In the genomic region with DNA sequence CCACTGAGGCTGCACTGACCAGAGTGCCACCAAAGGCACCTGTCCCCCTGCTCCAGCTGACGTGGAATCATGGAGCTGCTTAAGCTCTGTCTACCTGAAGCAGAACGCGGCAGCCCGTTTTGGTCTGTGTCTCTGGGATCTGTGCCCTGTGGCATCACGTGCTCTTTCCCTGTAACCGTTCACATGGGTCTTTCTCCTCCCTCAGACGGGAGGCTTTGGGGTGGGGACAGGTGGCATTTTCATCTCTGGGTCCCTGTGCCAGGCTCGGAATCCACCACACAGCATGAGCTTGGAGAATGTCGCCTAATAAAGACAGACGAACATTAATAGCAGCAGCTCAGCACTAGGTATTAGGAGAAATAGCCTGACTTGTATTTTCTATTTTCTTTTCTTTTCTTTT, we compare ENCODE assay signal across 13 cellular contexts. TPM values are rescaled to one million over a fixed set of nuclear protein-coding genes. Genes with fewer than 3 reads are reported as not detected.
DNase-seq lines count a peak whose midpoint lies in the region; ATAC-seq, FAIRE-seq and TF ChIP-seq lines count a peak whose summit lies in the region.
"Had no signal": no experiment of that assay in that cellular context is flagged by ENCODE, and none has a peak within 500 bp of the region (broad histone marks: within the 10 kb centered on the region; RNA-seq: fewer than 3 reads in every experiment).

No MANE protein-coding gene starts in this region.

- CTCF ChIA-PET in CD8-positive, alpha-beta memory T cell (lab: Charles Lee), result interaction anchor here (0.8 to 4.2 kb wide), 3 partner anchors 18 to 109 kb away, joined by 3 to 22 read pairs (median 3); no protein-coding TSS in a partner anchor

- in situ Hi-C loops in GM23248 (cut with MboI), result no loop called here

- DNase-seq in DMS53 (lab: John Stamatoyannopoulos, UW), result peak; percentile 37
- DNase-seq in DMS53 treated with DMSO at 0.1 percent for 48 hours (lab: John Stamatoyannopoulos, UW; ENCODE audit: unreplicated experiment), result no peak
- DNase-seq in CD8-positive, alpha-beta memory T cell, result peak in 1 of 5 donors; percentile 45
- no peak for DNase-seq in astrocyte (ENCODE audit: low read depth)
- no peak for DNase-seq in natural killer cell
- no peak for DNase-seq in kidney glomerular epithelial cell (lab: John Stamatoyannopoulos, UW)
- DNase-seq in KG1 (lab: John Stamatoyannopoulos, UW), result no peak
- no peak for DNase-seq in GM23248
- DNase-seq: activated CD4-positive, alpha-beta T cell treated with anti-CD3 and anti-CD28 coated beads for 4 hours; NCI-H2081 treated with DMSO at 0.1 percent for 48 hours; testis had no signal

- H3K36me3 Mint-ChIP-seq in CD8-positive, alpha-beta memory T cell, result no peaks in the 10 kb centered on the region
- H3K36me3 Mint-ChIP-seq in astrocyte (ENCODE audit: low read depth, unreplicated experiment) (no peaks in the 10 kb centered on the region), natural killer cell (no peaks in the 10 kb centered on the region)

- peaks cover 8% of the 10 kb centered on the region for H3K4me1 ChIP-seq in CD8-positive, alpha-beta memory T cell (ENCODE audit: insufficient read depth, low read length)
- H3K4me1 ChIP-seq in astrocyte (ENCODE audit: insufficient read depth, low read length) (peaks cover 5% of the 10 kb centered on the region), GM23248 (ENCODE audit: insufficient read depth) (no peaks in the 10 kb centered on the region)

- intact Hi-C loops in natural killer cell (cut with micrococcal nuclease), result no loop called here

- no peak overlapping the region for H3K4me2 ChIP-seq in astrocyte (ENCODE audit: low read length)
- H3K4me2 ChIP-seq in GM23248 (ENCODE audit: unreplicated experiment), result no peak overlapping the region

- no peaks in the 10 kb centered on the region for H3F3A ChIP-seq in GM23248 (ENCODE audit: insufficient read depth)

- H3K9me3 ChIP-seq in CD8-positive, alpha-beta memory T cell (ENCODE audit: low read length), result no peaks in the 10 kb centered on the region
- no peaks in the 10 kb centered on the region for H3K9me3 ChIP-seq in astrocyte (ENCODE audit: insufficient read depth, low read depth, low read length)
- H3K9me3 ChIP-seq in GM23248 (ENCODE audit: low read depth), result no peaks in the 10 kb centered on the region
- H3K9me3 ChIP-seq: testis had no signal

- H3K79me2 ChIP-seq in astrocyte (ENCODE audit: insufficient read depth, low read length) (no peaks in the 10 kb centered on the region), GM23248 (ENCODE audit: insufficient read depth) (no peaks in the 10 kb centered on the region)

- H3K36me3 ChIP-seq in CD8-positive, alpha-beta memory T cell (ENCODE audit: insufficient read depth, low read length), result no peaks in the 10 kb centered on the region
- no peaks in the 10 kb centered on the region for H3K36me3 ChIP-seq in astrocyte (ENCODE audit: insufficient read depth, low read length)
- no peaks in the 10 kb centered on the region for H3K36me3 ChIP-seq in GM23248 (ENCODE audit: low read depth)

- POLR2A ChIA-PET in CD8-positive, alpha-beta memory T cell (lab: Charles Lee), result no interaction called here

- TF ChIP-seq CTCF in astrocyte (IDR thresholded peaks at IDR 0.05; ENCODE audit: insufficient read depth, low read depth, low read length) (no peak), natural killer cell (IDR thresholded peaks at IDR 0.05) (no peak)

- H4K20me1 ChIP-seq in astrocyte (ENCODE audit: insufficient read depth, low read length) (peaks cover 3% of the 10 kb centered on the region), GM23248 (ENCODE audit: insufficient read depth) (no peaks in the 10 kb centered on the region)

- H2AFZ ChIP-seq in astrocyte (ENCODE audit: low read depth, low read length), result no peak overlapping the region
- H2AFZ ChIP-seq in GM23248, result no peak overlapping the region

- H3K9ac ChIP-seq in astrocyte (ENCODE audit: low read length) (no peak overlapping the region), GM23248 (no peak overlapping the region)

- no peak for FAIRE-seq in astrocyte (lab: Jason Lieb, UNC)

- no peak for ATAC-seq in natural killer cell

- peak overlapping the region in 4 of 8 donors; percentile 6 to 81 (median 74) for H3K27ac Mint-ChIP-seq in CD8-positive, alpha-beta memory T cell
- H3K27ac Mint-ChIP-seq in astrocyte (ENCODE audit: unreplicated experiment) (no peak overlapping the region), natural killer cell (no peak overlapping the region)

- H3K27me3 ChIP-seq in CD8-positive, alpha-beta memory T cell (ENCODE audit: insufficient read depth, low read length, poor library complexity, severe bottlenecking), result no peaks in the 10 kb centered on the region
- H3K27me3 ChIP-seq in astrocyte (ENCODE audit: insufficient read depth, low read length), result peaks cover 10% of the 10 kb centered on the region
- H3K27me3 ChIP-seq in GM23248 (replicated peaks; ENCODE audit: insufficient read depth), result peaks cover 4% of the 10 kb centered on the region; the same call in 1 of the 2 replicates
- H3K27me3 ChIP-seq: dorsolateral prefrontal cortex, testis had no signal

- H3K27ac ChIP-seq in CD8-positive, alpha-beta memory T cell (ENCODE audit: low read depth, low read length), result no peak overlapping the region
- H3K27ac ChIP-seq in astrocyte (ENCODE audit: low read depth, low read length), result no peak overlapping the region
- no peak overlapping the region for H3K27ac ChIP-seq in GM23248
- H3K27ac ChIP-seq: 22Rv1, testis had no signal

- H3K4me3 ChIP-seq in CD8-positive, alpha-beta memory T cell (ENCODE audit: low read length), result no peak overlapping the region
- H3K4me3 ChIP-seq in astrocyte (ENCODE audit: insufficient read depth, low read depth, low read length) (no peak overlapping the region), GM23248 (no peak overlapping the region)
- H3K4me3 ChIP-seq: dorsolateral prefrontal cortex, testis had no signal

- 80% methylated on average over 10 of the region's 10 CpGs for WGBS in GM23248 (ENCODE audit: low coverage in 1 of 2, low lambda C conversion rate in 2 of 2, missing lambda C conversion rate in 2 of 2), 2 experiments

- no peaks in the 10 kb centered on the region for H3K9me2 ChIP-seq in GM23248 (ENCODE audit: insufficient read depth)

- peaks cover 0 to 17% (median 10%) of the 10 kb centered on the region in 3 donors for H3K4me1 Mint-ChIP-seq in CD8-positive, alpha-beta memory T cell
- H3K4me1 Mint-ChIP-seq in astrocyte (ENCODE audit: low read depth, unreplicated experiment) (no peaks in the 10 kb centered on the region), natural killer cell (peaks cover 6% of the 10 kb centered on the region in 2 donors)

- H3K9me3 Mint-ChIP-seq in CD8-positive, alpha-beta memory T cell, result no peaks in the 10 kb centered on the region
- H3K9me3 Mint-ChIP-seq in astrocyte (ENCODE audit: unreplicated experiment), result no peaks in the 10 kb centered on the region
- no peaks in the 10 kb centered on the region for H3K9me3 Mint-ChIP-seq in natural killer cell

- H3K4me3 Mint-ChIP-seq in CD8-positive, alpha-beta memory T cell, result peak overlapping the region in 6 of 7 donors; percentile 73 to 92 (median 82)
- peak overlapping the region; percentile 66 for H3K4me3 Mint-ChIP-seq in astrocyte (ENCODE audit: unreplicated experiment)
- peak overlapping the region; percentile 74 for H3K4me3 Mint-ChIP-seq in natural killer cell

- peaks cover 0 to 2% of the 10 kb centered on the region in 2 donors for H3K27me3 Mint-ChIP-seq in CD8-positive, alpha-beta memory T cell
- H3K27me3 Mint-ChIP-seq in astrocyte (ENCODE audit: low read depth, unreplicated experiment), result peaks cover 18% of the 10 kb centered on the region
- H3K27me3 Mint-ChIP-seq in natural killer cell (ENCODE audit: low read depth in 2 of 2), result no peaks in the 10 kb centered on the region

RNA-seq across cellular contexts. Expression of gene ADAP1, which starts 1.6 kb away (rescaled TPM):
- 10 to 100 TPM; 67.7 to 77.3 TPM for total RNA-seq in CD8-positive, alpha-beta memory T cell
- 37.7 TPM for polyA plus RNA-seq in CD8-positive, alpha-beta memory T cell
- total RNA-seq in astrocyte (4.7 and 4.8 TPM in 2 replicates), natural killer cell (100 to 1,000 TPM in 1 of 3 donors, 10 to 100 TPM in 2; 87.2 to 117 (median 89.2) TPM)
- 0.38 and 1.1 TPM in 2 replicates for total RNA-seq in GM23248 (2014; rRNA removed; shearing (Covaris generic))
- polyA plus RNA-seq in GM23248 (2016; fragmentation: Nextera tagmentation; extraction: Ambion mirVana), result 0.24 and 0.51 TPM in 2 replicates

RNA-seq across cellular contexts. Expression of gene COX19, which starts 19.3 kb away (rescaled TPM):
- total RNA-seq in CD8-positive, alpha-beta memory T cell, result 10 to 100 TPM; 18.9 to 21.3 TPM
- polyA plus RNA-seq in CD8-positive, alpha-beta memory T cell, result 25.9 TPM
- total RNA-seq in astrocyte, result 13.4 and 13.8 TPM in 2 replicates
- total RNA-seq in natural killer cell, result 10 to 100 TPM; 33.6 to 38.3 (median 33.6) TPM
- total RNA-seq in GM23248 (2014; rRNA removed; shearing (Covaris generic)), result 5.5 and 5.6 TPM in 2 replicates
- 9.5 and 9.9 TPM in 2 replicates for polyA plus RNA-seq in GM23248 (2016; fragmentation: Nextera tagmentation; extraction: Ambion mirVana)

RNA-seq across cellular contexts. Expression of gene CYP2W1, which starts 26.9 kb away (rescaled TPM):
- not detected for total RNA-seq in CD8-positive, alpha-beta memory T cell
- polyA plus RNA-seq in CD8-positive, alpha-beta memory T cell, result not detected
- total RNA-seq in astrocyte (not detected in 2 replicates), natural killer cell (not detected)
- total RNA-seq in GM23248 (2014; rRNA removed; shearing (Covaris generic)), result not detected in 2 replicates
- not detected in 2 replicates for polyA plus RNA-seq in GM23248 (2016; fragmentation: Nextera tagmentation; extraction: Ambion mirVana)

Comparison
In these comparisons a context has a peak if more than half of its experiments do, and no peak if none do; other contexts are left out.
1. RNA of gene ADAP1, which starts 1.6 kb away (total RNA-seq): 87.2 to 117 TPM in natural killer cell and 67.7 to 77.3 TPM in CD8-positive, alpha-beta memory T cell; 4.7 to 4.8 TPM in astrocyte and 0.38 to 1.1 TPM in GM23248; every median in the first group is over 10 times any median in the second.
2. Peak in every context shown above with its lines, with median percentiles within 50 percentile points of each other: H3K4me3 Mint-ChIP-seq.